In genomic region chr7:36661135-36661840, GRCh38 we compare ENCODE assay signal across 12 cellular contexts.
DNase-seq lines count a peak whose midpoint lies in the region; ATAC-seq and TF ChIP-seq lines count a peak whose summit lies in the region.
"Had no signal": no experiment of that assay in that cellular context is flagged by ENCODE, and none has a peak within 500 bp of the region (broad histone marks: within the 10 kb centered on the region; RNA-seq: fewer than 3 reads in every experiment).

No MANE protein-coding gene starts in this region.

- no peak overlapping the region for H2BK12ac ChIP-seq in H9 (ENCODE audit: insufficient read length, low read depth, low read length)

- ATAC-seq in esophagus mucosa, result peak; percentile 53
- no peak for ATAC-seq in GM19463 (IDR thresholded peaks at IDR 0.05; ENCODE audit: unreplicated experiment)
- no peak for ATAC-seq in HG02870 (IDR thresholded peaks at IDR 0.05; ENCODE audit: unreplicated experiment)

- H3K27me3 Mint-ChIP-seq in H9 (ENCODE audit: low read depth), result no peaks in the 10 kb centered on the region
- H3K27me3 Mint-ChIP-seq: activated naive CD8-positive, alpha-beta T cell treated with anti-CD3 and anti-CD28 coated beads, Interleukin-2, amount 10 ng/mL, durations not matched to agents 7 days and 5 days had no signal

- no peaks in the 10 kb centered on the region for H3K27me3 ChIP-seq in H9 (ENCODE audit: insufficient read depth, low read length)
- H3K27me3 ChIP-seq in neutrophil, result no peaks in the 10 kb centered on the region
- H3K27me3 ChIP-seq in esophagus squamous epithelium, result no peaks in the 10 kb centered on the region
- H3K27me3 ChIP-seq: testis had no signal

- H3K9me3 ChIP-seq in H9 (ENCODE audit: control insufficient read depth, low read depth, low read length), result no peaks in the 10 kb centered on the region
- H3K9me3 ChIP-seq in neutrophil, result no peaks in the 10 kb centered on the region
- H3K9me3 ChIP-seq in esophagus squamous epithelium, result no peaks in the 10 kb centered on the region
- H3K9me3 ChIP-seq: testis had no signal

- no peak overlapping the region for H3K18ac ChIP-seq in H9 (ENCODE audit: insufficient read length, low read depth, low read length)

- no peaks in the 10 kb centered on the region for H3K79me1 ChIP-seq in H9 (ENCODE audit: insufficient read depth, low read depth, low read length, poor library complexity, severe bottlenecking)

- H4K91ac ChIP-seq in H9 (ENCODE audit: insufficient read length, low read depth, low read length), result no peak overlapping the region

- H3K4me3 ChIP-seq in neutrophil (ENCODE audit: low read depth in 1 of 2, low read length in 1 of 2), result no peak overlapping the region
- H3K4me3 ChIP-seq in esophagus squamous epithelium, result no peak overlapping the region
- H3K4me3 ChIP-seq: testis had no signal

- TF ChIP-seq POLR2A in esophagus squamous epithelium (IDR thresholded peaks at IDR 0.05), result no peak

- no peak overlapping the region for H4K8ac ChIP-seq in H9 (replicated peaks; ENCODE audit: insufficient read length, low read depth, low read length)

- H3K4ac ChIP-seq in H9 (ENCODE audit: low read depth, low read length), result no peak overlapping the region

- no peak overlapping the region for H2AK5ac ChIP-seq in H9 (ENCODE audit: insufficient read length, low read length)

- H3K27ac ChIP-seq in H9 (ENCODE audit: insufficient read length, low read depth, low read length) (peak overlapping the region; percentile 23), neutrophil (peak overlapping the region; percentile 17), esophagus squamous epithelium (no peak overlapping the region)
- H3K27ac ChIP-seq: testis, VCaP had no signal

- no peak overlapping the region for H2BK120ac ChIP-seq in H9 (ENCODE audit: low read depth, low read length, poor library complexity, severe bottlenecking)

- no peak overlapping the region for H4K5ac ChIP-seq in H9 (ENCODE audit: insufficient read length, low read depth, low read length)

- peak; percentile 58 for DNase-seq in H9
- peak; percentile 37 for DNase-seq in NCI-H2227 (lab: John Stamatoyannopoulos, UW; ENCODE audit: unreplicated experiment)
- no peak for DNase-seq in esophagus squamous epithelium (lab: John Stamatoyannopoulos, UW)
- DNase-seq: activated naive CD8-positive, alpha-beta T cell treated with anti-CD3 and anti-CD28 coated beads, Interleukin-2, amount 10 ng/mL, durations not matched to agents 7 days and 5 days; KG1; NK-92 treated with Interleukin-12 subunit alpha and Interleukin-12 subunit beta, amount 100 ng/mL, for 24 hours; testis had no signal

- H3K14ac ChIP-seq in H9 (ENCODE audit: insufficient read depth, low read length), result peak overlapping the region; percentile 82; the same call in 1 of the 2 replicates

- H3K23ac ChIP-seq in H9 (ENCODE audit: insufficient read length, low read depth, low read length), result no peak overlapping the region

- H3K9me3 Mint-ChIP-seq in H9, result peaks cover 0 to 4% of the 10 kb centered on the region in 2 experiments; a peak in 1 of 5 replicates

- H2BK20ac ChIP-seq in H9 (ENCODE audit: low read depth, low read length, poor library complexity, severe bottlenecking), result no peak overlapping the region

- peak overlapping the region in 2 of 3 experiments; percentile 31 to 83; a peak in 4 of 7 replicates for H3K27ac Mint-ChIP-seq in H9
- H3K27ac Mint-ChIP-seq: activated naive CD8-positive, alpha-beta T cell treated with anti-CD3 and anti-CD28 coated beads, Interleukin-2, amount 10 ng/mL, durations not matched to agents 7 days and 5 days had no signal

- H3K79me2 ChIP-seq in H9 (ENCODE audit: insufficient read depth, low read length), result no peaks in the 10 kb centered on the region

- H3K4me3 Mint-ChIP-seq in H9, result no peak overlapping the region
- H3K4me3 Mint-ChIP-seq: activated naive CD8-positive, alpha-beta T cell treated with anti-CD3 and anti-CD28 coated beads, Interleukin-2, amount 10 ng/mL, durations not matched to agents 7 days and 5 days had no signal

- H4K20me1 ChIP-seq in H9 (ENCODE audit: control insufficient read depth, insufficient read depth, insufficient read length), result no peaks in the 10 kb centered on the region

- H3K23me2 ChIP-seq in H9 (ENCODE audit: insufficient read length, low read depth, low read length, poor library complexity, severe bottlenecking), result peaks cover 3% of the 10 kb centered on the region

- no peak overlapping the region for H2AFZ ChIP-seq in H9 (ENCODE audit: low read length)

- H3K4me1 ChIP-seq in H9 (ENCODE audit: insufficient read depth, low read length) (peaks cover 9% of the 10 kb centered on the region), neutrophil (ENCODE audit: control insufficient read depth in 1 of 2, insufficient read depth in 1 of 2, low read depth in 1 of 2, low read length in 1 of 2) (peaks cover 26 to 32% of the 10 kb centered on the region in 2 experiments), esophagus squamous epithelium (no peaks in the 10 kb centered on the region)
- H3K4me1 ChIP-seq: testis had no signal

- no peak overlapping the region for H3K56ac ChIP-seq in H9 (ENCODE audit: insufficient read length, low read depth, low read length)

- TF ChIP-seq CTCF in H9 (conservative IDR thresholded peaks at IDR 0.05) (no peak), neutrophil (IDR thresholded peaks at IDR 0.05) (no peak), esophagus squamous epithelium (IDR thresholded peaks at IDR 0.05) (no peak)

- H2BK5ac ChIP-seq in H9 (ENCODE audit: insufficient read length, low read length), result no peak overlapping the region

- no peak overlapping the region for H3K4me2 ChIP-seq in H9 (ENCODE audit: insufficient read depth, insufficient read length, low read length)

- no peak overlapping the region for H2BK15ac ChIP-seq in H9 (ENCODE audit: low read depth, low read length)

- no CpG with 5 or more reads among the region's 7 CpGs for WGBS in H9 (ENCODE audit: extremely low coverage, insufficient read length, low lambda C conversion rate)
- WGBS in esophagus squamous epithelium, 2 donors, result 72 to 74% methylated on average over 7 of the region's 7 CpGs

- no peak overlapping the region for H3K9ac ChIP-seq in H9 (ENCODE audit: extremely low read depth, insufficient read length, low read length)

- peak overlapping the region; percentile 27 for H3T11ph ChIP-seq in H9 (ENCODE audit: low read length)

- peaks cover 49 to 58% of the 10 kb centered on the region in 2 experiments for H3K4me1 Mint-ChIP-seq in H9

- no peaks in the 10 kb centered on the region for H3K36me3 Mint-ChIP-seq in H9 (ENCODE audit: insufficient read depth in 1 of 3, low read depth in 3 of 3)

- H3K36me3 ChIP-seq in neutrophil (peaks cover 21% of the 10 kb centered on the region), esophagus squamous epithelium (no peaks in the 10 kb centered on the region)

- intact Hi-C loops in esophagus squamous epithelium (cut with DNase I), result no loop called here

Comparison
In these comparisons a context has a peak if more than half of its experiments do, and no peak if none do; other contexts are left out.
1. H3K27ac ChIP-seq: peak in H9 (single experiment) and neutrophil (single experiment); none in esophagus squamous epithelium (0 of 4).